In genomic region chr7:33157311-33157710, GRCh38 we compare ENCODE assay signal across 22 cellular contexts. TPM values are rescaled to one million over a fixed set of nuclear protein-coding genes. Genes with fewer than 3 reads are reported as not detected.
DNase-seq lines count a peak whose midpoint lies in the region; ATAC-seq and TF ChIP-seq lines count a peak whose summit lies in the region.
"Had no signal": no experiment of that assay in that cellular context is flagged by ENCODE, and none has a peak within 500 bp of the region (broad histone marks: within the 10 kb centered on the region; RNA-seq: fewer than 3 reads in every experiment).

No MANE protein-coding gene starts in this region.

- peaks cover 0 to 24% (median 0%) of the 10 kb centered on the region in 9 donors for H3K36me3 ChIP-seq in heart right ventricle
- H3K36me3 ChIP-seq: adrenal gland, HAP-1 had no signal

- no peaks in the 10 kb centered on the region for H3K27me3 ChIP-seq in heart right ventricle
- H3K27me3 ChIP-seq: adrenal gland, dorsolateral prefrontal cortex had no signal

- 15 to 32% methylated on average over 1 of the region's 1 CpG for WGBS in heart right ventricle, 2 donors

- H3K4me1 Mint-ChIP-seq in nephron: peaks cover 8% of the 10 kb centered on the region
- no peaks in the 10 kb centered on the region for H3K4me1 Mint-ChIP-seq in activated naive CD4-positive, alpha-beta T cell treated with anti-CD3 and anti-CD28 coated beads, Interleukin-2, amount 10 ng/mL, durations not matched to agents 7 days and 5 days
- H3K4me1 Mint-ChIP-seq: stimulated activated effector memory CD8-positive, alpha-beta T cell treated with anti-CD3 and anti-CD28 coated beads, Interleukin-12 subunit alpha, Interleukin-12 subunit beta, amount 100 ng/mL, for 72 hours had no signal

- CTCF ChIA-PET in activated naive CD4-positive, alpha-beta T cell treated with anti-CD3 and anti-CD28 coated beads, Interleukin-2, amount 10 ng/mL, durations not matched to agents 7 days and 5 days (lab: Charles Lee): no interaction called here

- ATAC-seq in heart right ventricle: peak in 5 of 8 donors; percentile 42 to 73 (median 52)
- no peak for ATAC-seq in HG02798 (IDR thresholded peaks at IDR 0.05; ENCODE audit: poor library complexity, unreplicated experiment)
- ATAC-seq in GM19397 (IDR thresholded peaks at IDR 0.05; ENCODE audit: unreplicated experiment): no peak
- ATAC-seq: A549; K562; left colon; stimulated activated effector memory CD8-positive, alpha-beta T cell treated with anti-CD3 and anti-CD28 coated beads, Interleukin-12 subunit alpha, Interleukin-12 subunit beta, amount 100 ng/mL, for 72 hours had no signal

- peak overlapping the region in 7 of 10 donors; percentile 8 to 73 (median 33) for H3K27ac ChIP-seq in heart right ventricle
- H3K27ac ChIP-seq: A549, adrenal gland, parathyroid adenoma had no signal

- no peaks in the 10 kb centered on the region for H3K27me3 Mint-ChIP-seq in nephron (ENCODE audit: low read depth)
- H3K27me3 Mint-ChIP-seq in activated naive CD4-positive, alpha-beta T cell treated with anti-CD3 and anti-CD28 coated beads, Interleukin-2, amount 10 ng/mL, durations not matched to agents 7 days and 5 days: no peaks in the 10 kb centered on the region
- H3K27me3 Mint-ChIP-seq: activated B cell treated with CpG ODN at 0.5 μM for 24 hours; CD4-positive, alpha-beta T cell had no signal

- H3K4me3 ChIP-seq in heart right ventricle: no peak overlapping the region
- H3K4me3 ChIP-seq: A549, adrenal gland, dorsolateral prefrontal cortex, HAP-1, K562 had no signal

- H3K4me1 ChIP-seq in heart right ventricle: peaks cover 0 to 22% (median 13%) of the 10 kb centered on the region in 9 donors
- H3K4me1 ChIP-seq: A549, adrenal gland, parathyroid adenoma had no signal

- H3K27ac Mint-ChIP-seq in nephron: peak overlapping the region; percentile 26 to 46 (median 41)
- no peak overlapping the region for H3K27ac Mint-ChIP-seq in activated naive CD4-positive, alpha-beta T cell treated with anti-CD3 and anti-CD28 coated beads, Interleukin-2, amount 10 ng/mL, durations not matched to agents 7 days and 5 days
- H3K27ac Mint-ChIP-seq: activated B cell treated with CpG ODN at 0.5 μM for 24 hours; activated T-helper 2 cell treated with anti-CD3 and anti-CD28 coated beads, Interferon-gamma antibody, Interleukin-2, Interleukin-4, amounts not matched to agents 10 μg/mL and 5 μg/mL and 100 μg/mL, durations not matched to agents 14 hours and 24 hours and 36 hours; CD4-positive, alpha-beta T cell; stimulated activated effector memory CD8-positive, alpha-beta T cell treated with anti-CD3 and anti-CD28 coated beads, Interleukin-12 subunit alpha, Interleukin-12 subunit beta, amount 100 ng/mL, for 72 hours had no signal

- DNase-seq in heart right ventricle: no peak
- DNase-seq in cardiac septum (ENCODE audit: low spot score): no peak
- peak; percentile 78 for DNase-seq in fibroblast of gingiva (ENCODE audit: low read depth)
- DNase-seq in activated naive CD4-positive, alpha-beta T cell treated with anti-CD3 and anti-CD28 coated beads, Interleukin-2, amount 10 ng/mL, durations not matched to agents 7 days and 5 days: no peak
- no peak for DNase-seq in amniotic stem cell (lab: John Stamatoyannopoulos, UW)
- DNase-seq: activated B cell treated with CpG ODN at 0.5 μM for 24 hours; adrenal gland; CD4-positive, alpha-beta T cell; dorsolateral prefrontal cortex; left colon; NCI-H1048; NCI-H524; trophoblast cell had no signal

- no peak for TF ChIP-seq CTCF in heart right ventricle (IDR thresholded peaks at IDR 0.05)
- TF ChIP-seq CTCF in nephron (IDR thresholded peaks at IDR 0.05; ENCODE audit: unreplicated experiment in 3 of 3): no peak

- peaks cover 34% of the 10 kb centered on the region for H3K36me3 Mint-ChIP-seq in nephron (ENCODE audit: low read depth)
- no peaks in the 10 kb centered on the region for H3K36me3 Mint-ChIP-seq in activated naive CD4-positive, alpha-beta T cell treated with anti-CD3 and anti-CD28 coated beads, Interleukin-2, amount 10 ng/mL, durations not matched to agents 7 days and 5 days

- H3K4me3 Mint-ChIP-seq in nephron: no peak overlapping the region
- H3K4me3 Mint-ChIP-seq in activated naive CD4-positive, alpha-beta T cell treated with anti-CD3 and anti-CD28 coated beads, Interleukin-2, amount 10 ng/mL, durations not matched to agents 7 days and 5 days: no peak overlapping the region
- H3K4me3 Mint-ChIP-seq: activated B cell treated with CpG ODN at 0.5 μM for 24 hours; CD4-positive, alpha-beta T cell; stimulated activated effector memory CD8-positive, alpha-beta T cell treated with anti-CD3 and anti-CD28 coated beads, Interleukin-12 subunit alpha, Interleukin-12 subunit beta, amount 100 ng/mL, for 72 hours had no signal

- peaks cover 7% of the 10 kb centered on the region for H3K9me3 Mint-ChIP-seq in nephron
- H3K9me3 Mint-ChIP-seq in activated naive CD4-positive, alpha-beta T cell treated with anti-CD3 and anti-CD28 coated beads, Interleukin-2, amount 10 ng/mL, durations not matched to agents 7 days and 5 days: no peaks in the 10 kb centered on the region
- H3K9me3 Mint-ChIP-seq: activated B cell treated with CpG ODN at 0.5 μM for 24 hours; activated T-helper 2 cell treated with anti-CD3 and anti-CD28 coated beads, Interferon-gamma antibody, Interleukin-2, Interleukin-4, amounts not matched to agents 10 μg/mL and 5 μg/mL and 100 μg/mL, durations not matched to agents 14 hours and 24 hours and 36 hours; CD4-positive, alpha-beta T cell; stimulated activated effector memory CD8-positive, alpha-beta T cell treated with anti-CD3 and anti-CD28 coated beads, Interleukin-12 subunit alpha, Interleukin-12 subunit beta, amount 100 ng/mL, for 72 hours had no signal

- intact Hi-C loops in heart right ventricle (cut with DNase I): no loop called here
- intact Hi-C loops in cardiac septum (cut with DNase I): no loop called here

- H3K9me3 ChIP-seq in heart right ventricle: peaks cover 0 to 5% (median 0%) of the 10 kb centered on the region in 11 donors
- H3K9me3 ChIP-seq: A549, adrenal gland, HAP-1 had no signal

RNA-seq across cellular contexts. Expression of gene BBS9, which starts 27.9 kb away (rescaled TPM):
- total RNA-seq in heart right ventricle (10 to 100 TPM in 6 of 10 donors, 1 to 10 TPM in 4; 7.7 to 44.0 (median 10.5) TPM), cardiac septum (8.7 TPM)
- 1 to 10 TPM; 4.1 to 5.5 TPM for polyA plus RNA-seq in heart right ventricle

RNA-seq across cellular contexts. Expression of gene RP9, which starts 48.1 kb away (rescaled TPM):
- total RNA-seq in heart right ventricle (10 to 100 TPM; 12.9 to 21.5 (median 18.8) TPM), cardiac septum (19.3 TPM)
- 10 to 100 TPM; 20.8 to 43.4 TPM for polyA plus RNA-seq in heart right ventricle

Comparison
In these comparisons a context has a peak if more than half of its experiments do, and no peak if none do; other contexts are left out.
1. ATAC-seq: peak in heart right ventricle (5 of 8); none in HG02798 (single experiment) and GM19397 (single experiment).